In genomic region chr19:13190781-13191540, GRCh38 we compare ENCODE assay signal across 1 cellular context.
TF ChIP-seq lines count a peak whose summit lies in the region.

No MANE protein-coding gene starts in this region.

TF ChIP-seq in HepG2, 621 proteins besides CTCF, POLR2A, EP300 and RAD21 (continued from another document and continues in another):
- TF ChIP-seq SPEN (CRISPR knock-in tag; IDR thresholded peaks at IDR 0.05; ENCODE audit: low read depth) (peak; percentile 33; the same call in 1 of the 2 replicates), TAF15 (IDR thresholded peaks at IDR 0.05; ENCODE audit: low read depth, low read length, poor library complexity, severe bottlenecking) (no peak), ZHX1 (CRISPR knock-in tag; IDR thresholded peaks at IDR 0.05; ENCODE audit: low read depth) (no peak), ZFP36 (IDR thresholded peaks at IDR 0.05; ENCODE audit: borderline replicate concordance, low read depth, low read length, partially characterized antibody) (no peak), ZNF3 (CRISPR knock-in tag; IDR thresholded peaks at IDR 0.05) (no peak), CBX1 (IDR thresholded peaks at IDR 0.05; ENCODE audit: low read depth) (no peak), ZNF883 (CRISPR knock-in tag; IDR thresholded peaks at IDR 0.05; ENCODE audit: not compliant biosample characterization) (no peak), ZBTB4 (CRISPR knock-in tag; IDR thresholded peaks at IDR 0.05; ENCODE audit: borderline replicate concordance) (no peak), ZNF275 (CRISPR knock-in tag; IDR thresholded peaks at IDR 0.05; ENCODE audit: borderline replicate concordance) (no peak), HDAC1 (CRISPR knock-in tag; IDR thresholded peaks at IDR 0.05) (peak; percentile 50; the same call in 1 of the 2 replicates), NR2C2 (CRISPR knock-in tag; IDR thresholded peaks at IDR 0.05; ENCODE audit: borderline replicate concordance) (peak; percentile 65; the same call in 1 of the 2 replicates), ZSCAN25 (CRISPR knock-in tag; IDR thresholded peaks at IDR 0.05) (no peak), MZF1 (CRISPR knock-in tag; IDR thresholded peaks at IDR 0.05; ENCODE audit: borderline replicate concordance) (no peak), ZNF577 (CRISPR knock-in tag; IDR thresholded peaks at IDR 0.05; ENCODE audit: borderline replicate concordance, low read depth) (no peak), U2AF1 (optimal IDR thresholded peaks at IDR 0.05; ENCODE audit: low read depth, low read length) (no peak), MED13 (CRISPR knock-in tag; IDR thresholded peaks at IDR 0.05) (no peak), ZNF552 (CRISPR knock-in tag; IDR thresholded peaks at IDR 0.05; ENCODE audit: borderline replicate concordance) (no peak), ZNF703 (CRISPR knock-in tag; IDR thresholded peaks at IDR 0.05; ENCODE audit: borderline replicate concordance) (no peak), NR2F6 (IDR thresholded peaks at IDR 0.05) (0 out of 2 replicates have a peak, but pooled peaks have one; percentile 31), NR2F6 (CRISPR knock-in tag; IDR thresholded peaks at IDR 0.05) (peak; percentile 37; the same call in 1 of the 2 replicates), ZNF607 (CRISPR knock-in tag; IDR thresholded peaks at IDR 0.05; ENCODE audit: borderline replicate concordance) (no peak), SOX13 (IDR thresholded peaks at IDR 0.05) (no peak), SOX13 (CRISPR knock-in tag; conservative IDR thresholded peaks at IDR 0.05 in 1 of 2, IDR thresholded peaks at IDR 0.05 in 1 of 2) (peak in 1 of 2 experiments; percentile 37; a peak in 2 of 4 replicates), ZNF598 (CRISPR knock-in tag; IDR thresholded peaks at IDR 0.05; ENCODE audit: borderline replicate concordance) (no peak), ZKSCAN5 (CRISPR knock-in tag; IDR thresholded peaks at IDR 0.05) (no peak), FOXP1 (IDR thresholded peaks at IDR 0.05) (no peak), FOXP1 (CRISPR knock-in tag; IDR thresholded peaks at IDR 0.05) (peak; percentile 37; the same call in 1 of the 2 replicates), FOXC1 (CRISPR knock-in tag; IDR thresholded peaks at IDR 0.05; ENCODE audit: borderline replicate concordance) (no peak), TBP (CRISPR knock-in tag; IDR thresholded peaks at IDR 0.05) (no peak), ZBTB20 (CRISPR knock-in tag; IDR thresholded peaks at IDR 0.05; ENCODE audit: borderline replicate concordance, low read depth) (no peak), MAFG (CRISPR knock-in tag; IDR thresholded peaks at IDR 0.05) (no peak), ZNF24 (IDR thresholded peaks at IDR 0.05) (no peak), ZNF383 (CRISPR knock-in tag; IDR thresholded peaks at IDR 0.05; ENCODE audit: borderline replicate concordance) (no peak), TFAP4 (IDR thresholded peaks at IDR 0.05; ENCODE audit: borderline replicate concordance, low read depth) (no peak), PRDM10 (CRISPR knock-in tag; IDR thresholded peaks at IDR 0.05; ENCODE audit: low read depth) (no peak), RFXANK (CRISPR knock-in tag; IDR thresholded peaks at IDR 0.05) (no peak), THAP11 (CRISPR knock-in tag; IDR thresholded peaks at IDR 0.05) (peak; percentile 53; the same call in 1 of the 2 replicates), SKI (IDR thresholded peaks at IDR 0.05; ENCODE audit: partially characterized antibody) (peak; percentile 79), MAFF (IDR thresholded peaks at IDR 0.05; ENCODE audit: low read depth, low read length) (no peak), KDM5B (CRISPR knock-in tag; IDR thresholded peaks at IDR 0.05; ENCODE audit: borderline replicate concordance) (no peak), TOPORS (CRISPR knock-in tag; IDR thresholded peaks at IDR 0.05) (no peak), HOXA5 (CRISPR knock-in tag; IDR thresholded peaks at IDR 0.05) (no peak), ZNF766 (CRISPR knock-in tag; IDR thresholded peaks at IDR 0.05; ENCODE audit: borderline replicate concordance) (no peak)
- TF ChIP-seq, protein P1, sequence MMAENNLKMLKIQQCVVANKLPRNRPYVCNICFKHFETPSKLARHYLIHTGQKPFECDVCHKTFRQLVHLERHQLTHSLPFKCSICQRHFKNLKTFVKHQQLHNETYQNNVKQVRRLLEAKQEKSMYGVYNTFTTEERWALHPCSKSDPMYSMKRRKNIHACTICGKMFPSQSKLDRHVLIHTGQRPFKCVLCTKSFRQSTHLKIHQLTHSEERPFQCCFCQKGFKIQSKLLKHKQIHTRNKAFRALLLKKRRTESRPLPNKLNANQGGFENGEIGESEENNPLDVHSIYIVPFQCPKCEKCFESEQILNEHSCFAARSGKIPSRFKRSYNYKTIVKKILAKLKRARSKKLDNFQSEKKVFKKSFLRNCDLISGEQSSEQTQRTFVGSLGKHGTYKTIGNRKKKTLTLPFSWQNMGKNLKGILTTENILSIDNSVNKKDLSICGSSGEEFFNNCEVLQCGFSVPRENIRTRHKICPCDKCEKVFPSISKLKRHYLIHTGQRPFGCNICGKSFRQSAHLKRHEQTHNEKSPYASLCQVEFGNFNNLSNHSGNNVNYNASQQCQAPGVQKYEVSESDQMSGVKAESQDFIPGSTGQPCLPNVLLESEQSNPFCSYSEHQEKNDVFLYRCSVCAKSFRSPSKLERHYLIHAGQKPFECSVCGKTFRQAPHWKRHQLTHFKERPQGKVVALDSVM (CRISPR knock-in tag; IDR thresholded peaks at IDR 0.05): peak; percentile 98
- TF ChIP-seq, protein P2, sequence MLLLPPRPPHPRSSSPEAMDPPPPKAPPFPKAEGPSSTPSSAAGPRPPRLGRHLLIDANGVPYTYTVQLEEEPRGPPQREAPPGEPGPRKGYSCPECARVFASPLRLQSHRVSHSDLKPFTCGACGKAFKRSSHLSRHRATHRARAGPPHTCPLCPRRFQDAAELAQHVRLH (CRISPR knock-in tag; IDR thresholded peaks at IDR 0.05; ENCODE audit: borderline replicate concordance, low read depth): peak; percentile 20; the same call in 1 of the 2 replicates
- TF ChIP-seq, protein P3, sequence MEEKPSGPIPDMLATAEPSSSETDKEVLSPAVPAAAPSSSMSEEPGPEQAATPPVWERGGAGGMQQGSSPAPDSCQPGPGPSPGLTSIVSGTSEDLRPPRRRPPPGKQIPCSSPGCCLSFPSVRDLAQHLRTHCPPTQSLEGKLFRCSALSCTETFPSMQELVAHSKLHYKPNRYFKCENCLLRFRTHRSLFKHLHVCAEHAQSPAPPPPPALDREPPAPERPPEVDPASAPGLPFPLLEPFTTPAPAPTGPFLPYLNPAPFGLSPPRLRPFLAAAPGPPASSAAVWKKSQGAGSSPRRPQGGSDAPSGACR (CRISPR knock-in tag; IDR thresholded peaks at IDR 0.05): no peak
- TF ChIP-seq, protein P4, sequence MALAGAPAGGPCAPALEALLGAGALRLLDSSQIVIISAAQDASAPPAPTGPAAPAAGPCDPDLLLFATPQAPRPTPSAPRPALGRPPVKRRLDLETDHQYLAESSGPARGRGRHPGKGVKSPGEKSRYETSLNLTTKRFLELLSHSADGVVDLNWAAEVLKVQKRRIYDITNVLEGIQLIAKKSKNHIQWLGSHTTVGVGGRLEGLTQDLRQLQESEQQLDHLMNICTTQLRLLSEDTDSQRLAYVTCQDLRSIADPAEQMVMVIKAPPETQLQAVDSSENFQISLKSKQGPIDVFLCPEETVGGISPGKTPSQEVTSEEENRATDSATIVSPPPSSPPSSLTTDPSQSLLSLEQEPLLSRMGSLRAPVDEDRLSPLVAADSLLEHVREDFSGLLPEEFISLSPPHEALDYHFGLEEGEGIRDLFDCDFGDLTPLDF (CRISPR knock-in tag; IDR thresholded peaks at IDR 0.05): no peak
- TF ChIP-seq, protein P5, sequence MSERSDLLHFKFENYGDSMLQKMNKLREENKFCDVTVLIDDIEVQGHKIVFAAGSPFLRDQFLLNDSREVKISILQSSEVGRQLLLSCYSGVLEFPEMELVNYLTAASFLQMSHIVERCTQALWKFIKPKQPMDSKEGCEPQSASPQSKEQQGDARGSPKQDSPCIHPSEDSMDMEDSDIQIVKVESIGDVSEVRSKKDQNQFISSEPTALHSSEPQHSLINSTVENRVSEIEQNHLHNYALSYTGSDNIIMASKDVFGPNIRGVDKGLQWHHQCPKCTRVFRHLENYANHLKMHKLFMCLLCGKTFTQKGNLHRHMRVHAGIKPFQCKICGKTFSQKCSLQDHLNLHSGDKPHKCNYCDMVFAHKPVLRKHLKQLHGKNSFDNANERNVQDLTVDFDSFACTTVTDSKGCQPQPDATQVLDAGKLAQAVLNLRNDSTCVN (CRISPR knock-in tag; IDR thresholded peaks at IDR 0.05; ENCODE audit: borderline replicate concordance): peak; percentile 96
- TF ChIP-seq, protein P6, sequence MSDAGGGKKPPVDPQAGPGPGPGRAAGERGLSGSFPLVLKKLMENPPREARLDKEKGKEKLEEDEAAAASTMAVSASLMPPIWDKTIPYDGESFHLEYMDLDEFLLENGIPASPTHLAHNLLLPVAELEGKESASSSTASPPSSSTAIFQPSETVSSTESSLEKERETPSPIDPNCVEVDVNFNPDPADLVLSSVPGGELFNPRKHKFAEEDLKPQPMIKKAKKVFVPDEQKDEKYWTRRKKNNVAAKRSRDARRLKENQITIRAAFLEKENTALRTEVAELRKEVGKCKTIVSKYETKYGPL (CRISPR knock-in tag; IDR thresholded peaks at IDR 0.05): no peak
